Comparison of ENCODE assay signal across 10 cellular contexts in the genomic region with DNA sequence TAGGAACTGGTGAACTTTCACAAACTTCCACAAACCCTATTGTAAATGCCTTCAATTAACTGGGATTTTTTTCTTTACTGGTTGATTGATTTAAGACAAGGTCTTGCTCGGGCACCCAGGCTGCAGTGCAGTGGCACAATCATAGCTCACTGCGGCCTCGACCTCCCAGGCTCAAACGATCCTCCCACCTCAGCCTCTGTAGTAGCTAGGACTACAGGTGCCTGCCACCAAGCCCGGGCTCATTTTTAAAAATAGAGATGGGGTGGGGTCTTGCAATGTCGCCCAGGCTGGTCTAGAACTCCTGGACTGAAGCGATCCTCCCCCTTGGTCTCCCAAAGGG. TPM values are rescaled to one million over a fixed set of nuclear protein-coding genes. Genes with fewer than 3 reads are reported as not detected.
DNase-seq lines count a peak whose midpoint lies in the region; ATAC-seq and TF ChIP-seq lines count a peak whose summit lies in the region.
"Had no signal": no experiment of that assay in that cellular context is flagged by ENCODE, and none has a peak within 500 bp of the region (broad histone marks: within the 10 kb centered on the region; RNA-seq: fewer than 3 reads in every experiment).

No MANE protein-coding gene starts in this region.

- POLR2A ChIA-PET in T-cell (lab: Charles Lee) = no interaction called here

- H3K4me2 ChIP-seq in GM23248 (ENCODE audit: unreplicated experiment) = peak overlapping the region; percentile 94

- peak overlapping the region; percentile 64 to 81 (median 72) for H3K4me3 Mint-ChIP-seq in T-cell

- H2AFZ ChIP-seq in GM23248 = peak overlapping the region; percentile 96

- H3K4me3 ChIP-seq in GM23248 (peak overlapping the region; percentile 76), fibroblast of the aortic adventitia (ENCODE audit: low read depth, low read length) (peak overlapping the region; percentile 53), skeletal muscle cell (ENCODE audit: low read depth, low read length) (peak overlapping the region; percentile 45)

- CTCF ChIA-PET in T-cell (lab: Charles Lee) = interaction anchor here (0.6 to 1.5 kb wide), 6 partner anchors 29 to 106 kb away, joined by 3 to 7 read pairs (median 4); a partner anchor contains a TSS

- no peaks in the 10 kb centered on the region for H3K9me2 ChIP-seq in GM23248 (ENCODE audit: insufficient read depth)

- TF ChIP-seq CTCF in fibroblast of the aortic adventitia (IDR thresholded peaks at IDR 0.05; ENCODE audit: insufficient read depth, low read length) = no peak

- ATAC-seq in T-cell (replicated peaks in 1 of 4) = peak in 1 of 4 experiments; percentile 11
- ATAC-seq in GM21381 (IDR thresholded peaks at IDR 0.05; ENCODE audit: unreplicated experiment) = no peak
- ATAC-seq in GM18909 (IDR thresholded peaks at IDR 0.05; ENCODE audit: poor library complexity, unreplicated experiment) = no peak
- ATAC-seq in HG02610 (IDR thresholded peaks at IDR 0.05; ENCODE audit: unreplicated experiment) = no peak

- H3K36me3 Mint-ChIP-seq in T-cell = no peaks in the 10 kb centered on the region

- H3F3A ChIP-seq in GM23248 (ENCODE audit: insufficient read depth) = no peaks in the 10 kb centered on the region

- H3K9me3 Mint-ChIP-seq in T-cell = no peaks in the 10 kb centered on the region

- WGBS in GM23248 (ENCODE audit: low coverage in 1 of 2, low lambda C conversion rate in 2 of 2, missing lambda C conversion rate in 2 of 2), 2 experiments = 48 to 53% methylated on average over 7 of the region's 7 CpGs

- H4K20me1 ChIP-seq in GM23248 (ENCODE audit: insufficient read depth) = no peaks in the 10 kb centered on the region

- H3K4me1 Mint-ChIP-seq in T-cell = peaks cover 8 to 10% (median 9%) of the 10 kb centered on the region in 3 donors

- peak overlapping the region; percentile 71 for H3K9ac ChIP-seq in GM23248

- H3K4me1 ChIP-seq in GM23248 (ENCODE audit: insufficient read depth) = peaks cover 16% of the 10 kb centered on the region
- H3K4me1 ChIP-seq: pancreas had no signal

- no peaks in the 10 kb centered on the region for H3K9me3 ChIP-seq in GM23248 (ENCODE audit: low read depth)
- H3K9me3 ChIP-seq: pancreas had no signal

- H3K27ac ChIP-seq in GM23248 = no peak overlapping the region; the same call in 1 of the 2 replicates
- H3K27ac ChIP-seq: pancreas had no signal

- H3K27me3 Mint-ChIP-seq in T-cell = peaks cover 18 to 30% of the 10 kb centered on the region in 2 donors

- no peak overlapping the region for H3K27ac Mint-ChIP-seq in T-cell

- H3K27me3 ChIP-seq in GM23248 (replicated peaks; ENCODE audit: insufficient read depth) = no peaks in the 10 kb centered on the region
- H3K27me3 ChIP-seq: pancreas had no signal

- in situ Hi-C loops in GM23248 (cut with MboI) = no loop called here

- no peaks in the 10 kb centered on the region for H3K79me2 ChIP-seq in GM23248 (ENCODE audit: insufficient read depth)

- no peaks in the 10 kb centered on the region for H3K36me3 ChIP-seq in GM23248 (ENCODE audit: low read depth)
- H3K36me3 ChIP-seq: pancreas had no signal

- DNase-seq in GM23248 = no peak
- no peak for DNase-seq in T-cell
- DNase-seq in fibroblast of the aortic adventitia (ENCODE audit: low read depth) = no peak
- DNase-seq in skeletal muscle cell (ENCODE audit: low read depth) = no peak
- no peak for DNase-seq in NCI-H69 (lab: John Stamatoyannopoulos, UW)
- DNase-seq: NCI-H1105 treated with DMSO at 0.1 percent for 48 hours had no signal

RNA-seq across cellular contexts. Expression of a gene that starts 35.7 kb away (rescaled TPM):
- total RNA-seq in GM23248 (2014; rRNA removed; shearing (Covaris generic)) = 6.7 and 8.6 TPM in 2 replicates
- polyA plus RNA-seq in GM23248 (2016; fragmentation: Nextera tagmentation; extraction: Ambion mirVana) = 8.7 and 8.9 TPM in 2 replicates
- 10 to 100 TPM; 15.1 to 24.2 (median 20.4) TPM for total RNA-seq in T-cell
- total RNA-seq in fibroblast of the aortic adventitia (ENCODE audit: low replicate concordance) = 8.7 and 32.4 TPM in 2 replicates

RNA-seq across cellular contexts. Expression of a gene that starts 44.3 kb away (rescaled TPM):
- total RNA-seq in GM23248 (2014; rRNA removed; shearing (Covaris generic)) = 127 and 145 TPM in 2 replicates
- 106 and 110 TPM in 2 replicates for polyA plus RNA-seq in GM23248 (2016; fragmentation: Nextera tagmentation; extraction: Ambion mirVana)
- total RNA-seq in T-cell (100 to 1,000 TPM in 4 of 5 donors, 10 to 100 TPM in 1; 98.4 to 171 (median 143) TPM), fibroblast of the aortic adventitia (ENCODE audit: low replicate concordance) (43.2 and 164 TPM in 2 replicates)

RNA-seq across cellular contexts. Expression of a gene that starts 56.0 kb away (rescaled TPM):
- total RNA-seq in GM23248 (2014; rRNA removed; shearing (Covaris generic)) = not detected in 2 replicates
- not detected in 2 replicates for polyA plus RNA-seq in GM23248 (2016; fragmentation: Nextera tagmentation; extraction: Ambion mirVana)
- total RNA-seq in T-cell = not detected
- not detected in 2 replicates for total RNA-seq in fibroblast of the aortic adventitia (ENCODE audit: low replicate concordance)
- total RNA-seq: pancreas had no signal
